In the genomic region with DNA sequence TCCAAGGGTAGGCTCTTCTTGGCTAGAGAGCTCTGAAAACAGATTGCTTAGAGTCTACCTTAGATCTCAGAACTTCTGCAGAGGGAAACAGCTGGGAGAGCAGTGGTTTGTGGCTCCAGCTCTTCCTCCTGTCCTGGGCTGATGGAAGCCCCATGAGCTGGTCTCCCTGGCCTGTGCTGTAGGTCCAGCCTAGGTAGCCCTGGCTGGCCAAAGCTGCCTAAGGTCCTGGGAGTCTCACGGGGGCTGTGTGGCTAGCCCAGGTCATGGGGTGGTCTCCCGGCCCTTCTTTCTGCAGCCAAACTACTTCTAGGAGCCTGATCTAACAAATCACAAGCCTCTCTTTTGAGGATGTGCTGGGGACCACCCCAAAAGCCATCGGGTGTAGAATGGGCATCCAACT, we compare ENCODE assay signal across 13 cellular contexts.
DNase-seq lines count a peak whose midpoint lies in the region; ATAC-seq and TF ChIP-seq lines count a peak whose summit lies in the region.
"Had no signal": no experiment of that assay in that cellular context is flagged by ENCODE, and none has a peak within 500 bp of the region (broad histone marks: within the 10 kb centered on the region; RNA-seq: fewer than 3 reads in every experiment).

No MANE protein-coding gene starts in this region.

- no peaks in the 10 kb centered on the region for H3K79me1 ChIP-seq in H9 (ENCODE audit: insufficient read depth, low read depth, low read length, poor library complexity, severe bottlenecking)
- no peaks in the 10 kb centered on the region for H3K79me1 ChIP-seq in trophoblast cell (ENCODE audit: low read length)

- H3K36me3 Mint-ChIP-seq in activated T-cell treated with anti-CD3 and anti-CD28 coated beads, Interleukin-2, amount 50 U/mL, for 24 hours (ENCODE audit: low read depth) = no peaks in the 10 kb centered on the region
- no peaks in the 10 kb centered on the region for H3K36me3 Mint-ChIP-seq in H9 (ENCODE audit: insufficient read depth in 1 of 3, low read depth in 3 of 3)

- H3K27ac Mint-ChIP-seq in activated T-cell treated with anti-CD3 and anti-CD28 coated beads, Interleukin-2, amount 50 U/mL, for 24 hours = peak overlapping the region; percentile 93
- peak overlapping the region in 2 of 3 experiments; percentile 39 to 87; a peak in 4 of 7 replicates for H3K27ac Mint-ChIP-seq in H9

- no peak overlapping the region for H2BK120ac ChIP-seq in H9 (ENCODE audit: low read depth, low read length, poor library complexity, severe bottlenecking)
- no peak overlapping the region for H2BK120ac ChIP-seq in trophoblast cell (ENCODE audit: insufficient read depth, low read length, poor library complexity)

- H4K5ac ChIP-seq in H9 (ENCODE audit: insufficient read length, low read depth, low read length) = no peak overlapping the region

- no peak for DNase-seq in activated T-cell treated with anti-CD3 and anti-CD28 coated beads, Interleukin-2, amount 50 U/mL, for 24 hours
- DNase-seq in activated T-cell treated with anti-CD3 and anti-CD28 coated beads, Interleukin-2, amount 50 U/mL, for 48 hours = no peak
- no peak for DNase-seq in H9
- no peak for DNase-seq in trophoblast cell
- no peak for DNase-seq in ecto neural progenitor cell (ENCODE audit: low spot score)
- DNase-seq in A673 (ENCODE audit: low spot score) = no peak
- no peak for DNase-seq in left colon
- DNase-seq: NCI-H1930, NCI-H526 treated with DMSO at 0.1 percent for 48 hours, PC-3, WERI-Rb-1 had no signal

- no peak overlapping the region for H3K4me3 Mint-ChIP-seq in activated T-cell treated with anti-CD3 and anti-CD28 coated beads, Interleukin-2, amount 50 U/mL, for 24 hours
- no peak overlapping the region for H3K4me3 Mint-ChIP-seq in H9

- no peak overlapping the region for H4K12ac ChIP-seq in trophoblast cell (ENCODE audit: low read depth, low read length)

- H4K20me1 ChIP-seq in H9 (ENCODE audit: control insufficient read depth, insufficient read depth, insufficient read length) = no peaks in the 10 kb centered on the region

- no peak overlapping the region for H3K18ac ChIP-seq in H9 (ENCODE audit: insufficient read length, low read depth, low read length)
- H3K18ac ChIP-seq in trophoblast cell (ENCODE audit: low read length) = no peak overlapping the region

- BruUV-seq in A673 (replicated peaks; lab: Mats Ljungman, UMichigan) = no TSS peak

- H2BK20ac ChIP-seq in H9 (ENCODE audit: low read depth, low read length, poor library complexity, severe bottlenecking) = no peak overlapping the region

- H3K27ac ChIP-seq in H9 (ENCODE audit: insufficient read length, low read depth, low read length) (no peak overlapping the region), cingulate gyrus (ENCODE audit: low read depth, low read length) (peak overlapping the region; percentile 2), trophoblast cell (ENCODE audit: low read depth, low read length) (no peak overlapping the region), A673 (ENCODE audit: low read depth, low read length, poor library complexity, severe bottlenecking) (no peak overlapping the region)
- H3K27ac ChIP-seq: WERI-Rb-1 had no signal

- H3K4me2 ChIP-seq in H9 (ENCODE audit: insufficient read depth, insufficient read length, low read length) = no peak overlapping the region
- no peak overlapping the region for H3K4me2 ChIP-seq in trophoblast cell (ENCODE audit: low read length)

- no peak for TF ChIP-seq CTCF in H9 (conservative IDR thresholded peaks at IDR 0.05)
- TF ChIP-seq CTCF in A673 (conservative IDR thresholded peaks at IDR 0.05; ENCODE audit: low read depth, low read length) = no peak

- no peaks in the 10 kb centered on the region for H3K9me3 Mint-ChIP-seq in activated T-cell treated with anti-CD3 and anti-CD28 coated beads, Interleukin-2, amount 50 U/mL, for 24 hours
- H3K9me3 Mint-ChIP-seq in H9 = no peaks in the 10 kb centered on the region

- CTCF ChIA-PET in A673 (lab: Charles Lee) = no interaction called here

- H3K9me3 ChIP-seq in H9 (ENCODE audit: control insufficient read depth, low read depth, low read length) (no peaks in the 10 kb centered on the region), trophoblast cell (ENCODE audit: insufficient read depth, low read depth, low read length) (no peaks in the 10 kb centered on the region), A673 (ENCODE audit: low read depth, low read length, poor library complexity, severe bottlenecking) (no peaks in the 10 kb centered on the region)
- H3K9me3 ChIP-seq: left lung had no signal

- no peak overlapping the region for H3T11ph ChIP-seq in H9 (ENCODE audit: low read length)

- H2AFZ ChIP-seq in H9 (ENCODE audit: low read length) = no peak overlapping the region
- no peak overlapping the region for H2AFZ ChIP-seq in trophoblast cell (ENCODE audit: insufficient read depth, low read length, poor library complexity)

- peaks cover 89% of the 10 kb centered on the region for H3K4me1 Mint-ChIP-seq in activated T-cell treated with anti-CD3 and anti-CD28 coated beads, Interleukin-2, amount 50 U/mL, for 24 hours (ENCODE audit: low read depth)
- H3K4me1 Mint-ChIP-seq in H9 = peaks cover 9 to 11% of the 10 kb centered on the region in 2 experiments; a peak in 2 of 4 replicates

- H3K27me3 ChIP-seq in H9 (ENCODE audit: insufficient read depth, low read length) (no peaks in the 10 kb centered on the region), trophoblast cell (ENCODE audit: insufficient read depth, low read length) (no peaks in the 10 kb centered on the region), A673 (replicated peaks; ENCODE audit: insufficient read depth, low read depth, low read length, poor library complexity) (no peaks in the 10 kb centered on the region)
- H3K27me3 ChIP-seq: left lung had no signal

- no peak overlapping the region for H4K91ac ChIP-seq in H9 (ENCODE audit: insufficient read length, low read depth, low read length)
- H4K91ac ChIP-seq in trophoblast cell (ENCODE audit: low read depth, low read length) = no peak overlapping the region

- no peak overlapping the region for H2BK12ac ChIP-seq in H9 (ENCODE audit: insufficient read length, low read depth, low read length)
- no peak overlapping the region for H2BK12ac ChIP-seq in trophoblast cell (ENCODE audit: low read length)

- H3K9ac ChIP-seq in H9 (ENCODE audit: extremely low read depth, insufficient read length, low read length) = no peak overlapping the region
- H3K9ac ChIP-seq in trophoblast cell (ENCODE audit: low read length) = no peak overlapping the region

- H3K4me3 ChIP-seq in trophoblast cell (ENCODE audit: low read depth, low read length) = no peak overlapping the region
- H3K4me3 ChIP-seq in A673 (ENCODE audit: low read depth, low read length, poor library complexity, severe bottlenecking) = no peak overlapping the region
- H3K4me3 ChIP-seq: left lung had no signal

- intact Hi-C loops in A673 (cut with micrococcal nuclease; ENCODE audit: unreplicated experiment) (no loop called here), left colon (cut with DNase I, micrococcal nuclease) (no loop called here)

- no CpG with 5 or more reads among the region's 3 CpGs for WGBS in H9 (ENCODE audit: extremely low coverage, insufficient read length, low lambda C conversion rate)
- no CpG with 5 or more reads among the region's 3 CpGs for WGBS in trophoblast cell (ENCODE audit: extremely low coverage, insufficient coverage, insufficient read length)

- POLR2A ChIA-PET in A673 (lab: Charles Lee; ENCODE audit: low non-redundant PET) = no interaction called here

- H3K23me2 ChIP-seq in H9 (ENCODE audit: insufficient read length, low read depth, low read length, poor library complexity, severe bottlenecking) = no peaks in the 10 kb centered on the region

- H2BK15ac ChIP-seq in H9 (ENCODE audit: low read depth, low read length) = no peak overlapping the region

- H4K8ac ChIP-seq in H9 (replicated peaks; ENCODE audit: insufficient read length, low read depth, low read length) (no peak overlapping the region), trophoblast cell (ENCODE audit: low read depth, low read length) (no peak overlapping the region)

- no peaks in the 10 kb centered on the region for H3K27me3 Mint-ChIP-seq in activated T-cell treated with anti-CD3 and anti-CD28 coated beads, Interleukin-2, amount 50 U/mL, for 24 hours
- H3K27me3 Mint-ChIP-seq in H9 (ENCODE audit: low read depth) = peaks cover 2% of the 10 kb centered on the region; the same call in 1 of the 2 replicates

- no peak overlapping the region for H3K14ac ChIP-seq in H9 (ENCODE audit: insufficient read depth, low read length)
- no peak overlapping the region for H3K14ac ChIP-seq in trophoblast cell (ENCODE audit: low read length)

- H2AK5ac ChIP-seq in H9 (ENCODE audit: insufficient read length, low read length) (no peak overlapping the region), trophoblast cell (ENCODE audit: low read length) (no peak overlapping the region)

- H3K23ac ChIP-seq in H9 (ENCODE audit: insufficient read length, low read depth, low read length) (no peak overlapping the region), trophoblast cell (ENCODE audit: low read length) (no peak overlapping the region)

- H3K36me3 ChIP-seq in trophoblast cell (ENCODE audit: control insufficient read depth in 1 of 2, insufficient read depth in 2 of 2, low read length in 2 of 2) (peaks cover 2 to 4% of the 10 kb centered on the region in 2 experiments), A673 (ENCODE audit: insufficient read depth, low read length, poor library complexity, severe bottlenecking) (no peaks in the 10 kb centered on the region)
- H3K36me3 ChIP-seq: left lung, WERI-Rb-1 had no signal

- H3K79me2 ChIP-seq in H9 (ENCODE audit: insufficient read depth, low read length) (peaks cover 2% of the 10 kb centered on the region; the same call in 1 of the 2 replicates), trophoblast cell (ENCODE audit: control insufficient read depth, insufficient read depth, low read length, poor library complexity) (peaks cover 15% of the 10 kb centered on the region)

- H2BK5ac ChIP-seq in H9 (ENCODE audit: insufficient read length, low read length) = no peak overlapping the region
- H2BK5ac ChIP-seq in trophoblast cell (ENCODE audit: low read depth, low read length, poor library complexity) = no peak overlapping the region

- H3K4me1 ChIP-seq in H9 (ENCODE audit: insufficient read depth, low read length) (no peaks in the 10 kb centered on the region), trophoblast cell (ENCODE audit: control insufficient read depth in 1 of 2, insufficient read depth in 2 of 2, low read length in 2 of 2) (peaks cover 2 to 12% of the 10 kb centered on the region in 2 experiments), A673 (ENCODE audit: insufficient read depth, low read length, poor library complexity, severe bottlenecking) (peaks cover 14% of the 10 kb centered on the region)

- no peak for ATAC-seq in left colon
- ATAC-seq: left lung, PC-3 had no signal

- H3K4ac ChIP-seq in H9 (ENCODE audit: low read depth, low read length) (no peak overlapping the region), trophoblast cell (ENCODE audit: low read depth, low read length) (peak overlapping the region; percentile 58)

- H3K56ac ChIP-seq in H9 (ENCODE audit: insufficient read length, low read depth, low read length) = no peak overlapping the region
